In genomic region chr1:83515566-83516169, GRCh38 we compare ENCODE assay signal across 20 cellular contexts.
DNase-seq lines count a peak whose midpoint lies in the region; ATAC-seq and TF ChIP-seq lines count a peak whose summit lies in the region.
"Had no signal": no experiment of that assay in that cellular context is flagged by ENCODE, and none has a peak within 500 bp of the region (broad histone marks: within the 10 kb centered on the region; RNA-seq: fewer than 3 reads in every experiment).

No MANE protein-coding gene starts in this region.

- no peak overlapping the region for H3K4ac ChIP-seq in H9 (ENCODE audit: low read depth, low read length)

- intact Hi-C loops in activated CD4-positive, alpha-beta T cell treated with anti-CD3 and anti-CD28 coated beads, Interleukin-2, amount 10 ng/mL, durations not matched to agents 24 days and 14 days (cut with micrococcal nuclease): loop anchor here (2.0 kb wide), 1 partner anchor 27 kb away; no protein-coding TSS in a partner anchor

- peaks cover 13% of the 10 kb centered on the region for H3K36me3 Mint-ChIP-seq in activated CD4-positive, alpha-beta T cell treated with anti-CD3 and anti-CD28 coated beads, Interleukin-2, amount 10 ng/mL, durations not matched to agents 24 days and 14 days (ENCODE audit: low read depth)
- H3K36me3 Mint-ChIP-seq in activated CD8-positive, alpha-beta T cell treated with anti-CD3 and anti-CD28 coated beads, Interleukin-2, amount 10 ng/mL, durations not matched to agents 7 days and 5 days (ENCODE audit: low read depth): peaks cover 28% of the 10 kb centered on the region
- H3K36me3 Mint-ChIP-seq in H9 (ENCODE audit: insufficient read depth in 1 of 3, low read depth in 3 of 3): no peaks in the 10 kb centered on the region

- no peak overlapping the region for H2AFZ ChIP-seq in H9 (ENCODE audit: low read length)
- H2AFZ ChIP-seq: PC-9 had no signal

- peak; percentile 73 for DNase-seq in activated CD4-positive, alpha-beta T cell treated with anti-CD3 and anti-CD28 coated beads, Interleukin-2, amount 10 ng/mL, durations not matched to agents 24 days and 14 days
- no peak for DNase-seq in activated CD4-positive, alpha-beta T cell treated with anti-CD3 and anti-CD28 coated beads for 1 hour
- peak; percentile 57 for DNase-seq in GM12865 (ENCODE audit: low read depth)
- no peak for DNase-seq in activated CD8-positive, alpha-beta T cell treated with anti-CD3 and anti-CD28 coated beads, Interleukin-2, amount 10 ng/mL, durations not matched to agents 7 days and 5 days
- peak; percentile 73 for DNase-seq in foreskin melanocyte
- no peak for DNase-seq in H9
- DNase-seq: cerebellar nuclear complex, GF-D8, MV-4-11, NCI-H187, NCI-H82, nephron progenitor cell, PC-9, testis had no signal

- H4K91ac ChIP-seq in H9 (ENCODE audit: insufficient read length, low read depth, low read length): no peak overlapping the region

- no peaks in the 10 kb centered on the region for H3K27me3 ChIP-seq in H9 (ENCODE audit: insufficient read depth, low read length)
- H3K27me3 ChIP-seq: testis had no signal

- no peaks in the 10 kb centered on the region for H3K4me1 ChIP-seq in H9 (ENCODE audit: insufficient read depth, low read length)
- H3K4me1 ChIP-seq: prostate gland, testis had no signal

- H4K8ac ChIP-seq in H9 (replicated peaks; ENCODE audit: insufficient read length, low read depth, low read length): no peak overlapping the region

- TF ChIP-seq CTCF in GM12865 (IDR thresholded peaks at IDR 0.05; ENCODE audit: insufficient read depth, low read depth, low read length, missing control alignments) (no peak), H9 (conservative IDR thresholded peaks at IDR 0.05) (no peak)

- H3K9me3 ChIP-seq in H9 (ENCODE audit: control insufficient read depth, low read depth, low read length): no peaks in the 10 kb centered on the region
- H3K9me3 ChIP-seq: prostate gland, testis had no signal

- no peaks in the 10 kb centered on the region for H3K23me2 ChIP-seq in H9 (ENCODE audit: insufficient read length, low read depth, low read length, poor library complexity, severe bottlenecking)

- H2BK120ac ChIP-seq in H9 (ENCODE audit: low read depth, low read length, poor library complexity, severe bottlenecking): no peak overlapping the region

- H3K79me1 ChIP-seq in H9 (ENCODE audit: insufficient read depth, low read depth, low read length, poor library complexity, severe bottlenecking): no peaks in the 10 kb centered on the region

- H4K20me1 ChIP-seq in H9 (ENCODE audit: control insufficient read depth, insufficient read depth, insufficient read length): no peaks in the 10 kb centered on the region

- H2BK20ac ChIP-seq in H9 (ENCODE audit: low read depth, low read length, poor library complexity, severe bottlenecking): no peak overlapping the region

- peak overlapping the region; percentile 92 for H3K27ac Mint-ChIP-seq in activated CD4-positive, alpha-beta T cell treated with anti-CD3 and anti-CD28 coated beads, Interleukin-2, amount 10 ng/mL, durations not matched to agents 24 days and 14 days
- H3K27ac Mint-ChIP-seq in activated CD8-positive, alpha-beta T cell treated with anti-CD3 and anti-CD28 coated beads, Interleukin-2, amount 10 ng/mL, durations not matched to agents 7 days and 5 days: peak overlapping the region; percentile 24
- no peak overlapping the region for H3K27ac Mint-ChIP-seq in H9
- H3K27ac Mint-ChIP-seq: nephron progenitor cell had no signal

- CTCF ChIA-PET in activated CD8-positive, alpha-beta T cell treated with anti-CD3 and anti-CD28 coated beads, Interleukin-2, amount 10 ng/mL, durations not matched to agents 7 days and 5 days (lab: Charles Lee): no interaction called here

- no peak overlapping the region for H3K4me2 ChIP-seq in H9 (ENCODE audit: insufficient read depth, insufficient read length, low read length)
- H3K4me2 ChIP-seq: PC-9 had no signal

- POLR2A ChIA-PET in activated CD8-positive, alpha-beta T cell treated with anti-CD3 and anti-CD28 coated beads, Interleukin-2, amount 10 ng/mL, durations not matched to agents 7 days and 5 days (lab: Charles Lee): no interaction called here

- H3K9me3 Mint-ChIP-seq in activated CD4-positive, alpha-beta T cell treated with anti-CD3 and anti-CD28 coated beads, Interleukin-2, amount 10 ng/mL, durations not matched to agents 24 days and 14 days: peaks cover 15% of the 10 kb centered on the region
- peaks cover 4% of the 10 kb centered on the region for H3K9me3 Mint-ChIP-seq in activated CD8-positive, alpha-beta T cell treated with anti-CD3 and anti-CD28 coated beads, Interleukin-2, amount 10 ng/mL, durations not matched to agents 7 days and 5 days (ENCODE audit: insufficient read depth)
- no peaks in the 10 kb centered on the region for H3K9me3 Mint-ChIP-seq in H9
- H3K9me3 Mint-ChIP-seq: nephron progenitor cell had no signal

- H3K23ac ChIP-seq in H9 (ENCODE audit: insufficient read length, low read depth, low read length): no peak overlapping the region

- H2BK5ac ChIP-seq in H9 (ENCODE audit: insufficient read length, low read length): no peak overlapping the region

- H2AK5ac ChIP-seq in H9 (ENCODE audit: insufficient read length, low read length): no peak overlapping the region

- no peaks in the 10 kb centered on the region for H3K27me3 Mint-ChIP-seq in activated CD4-positive, alpha-beta T cell treated with anti-CD3 and anti-CD28 coated beads, Interleukin-2, amount 10 ng/mL, durations not matched to agents 24 days and 14 days
- no peaks in the 10 kb centered on the region for H3K27me3 Mint-ChIP-seq in activated CD8-positive, alpha-beta T cell treated with anti-CD3 and anti-CD28 coated beads, Interleukin-2, amount 10 ng/mL, durations not matched to agents 7 days and 5 days (ENCODE audit: low read depth)
- no peaks in the 10 kb centered on the region for H3K27me3 Mint-ChIP-seq in H9 (ENCODE audit: low read depth)

- no peak overlapping the region for H3K4me3 ChIP-seq in GM12865 (ENCODE audit: low read depth, low read length)
- H3K4me3 ChIP-seq: K562, PC-9, prostate gland, testis had no signal

- no peak overlapping the region for H2BK15ac ChIP-seq in H9 (ENCODE audit: low read depth, low read length)

- H3T11ph ChIP-seq in H9 (ENCODE audit: low read length): no peak overlapping the region

- H2BK12ac ChIP-seq in H9 (ENCODE audit: insufficient read length, low read depth, low read length): no peak overlapping the region

- H3K14ac ChIP-seq in H9 (ENCODE audit: insufficient read depth, low read length): no peak overlapping the region

- no peak overlapping the region for H3K56ac ChIP-seq in H9 (ENCODE audit: insufficient read length, low read depth, low read length)

- peak; percentile 27 for ATAC-seq in activated CD8-positive, alpha-beta T cell treated with anti-CD3 and anti-CD28 coated beads, Interleukin-2, amount 10 ng/mL, durations not matched to agents 7 days and 5 days
- ATAC-seq in HG03135 (IDR thresholded peaks at IDR 0.05; ENCODE audit: unreplicated experiment) (no peak), HG02981 (IDR thresholded peaks at IDR 0.05; ENCODE audit: unreplicated experiment) (no peak)
- ATAC-seq: K562, left lobe of liver had no signal

- WGBS in H9 (ENCODE audit: extremely low coverage, insufficient read length, low lambda C conversion rate): no CpG with 5 or more reads among the region's 6 CpGs

- no peak overlapping the region for H3K9ac ChIP-seq in H9 (ENCODE audit: extremely low read depth, insufficient read length, low read length)

- H3K27ac ChIP-seq in H9 (ENCODE audit: insufficient read length, low read depth, low read length): no peak overlapping the region
- H3K27ac ChIP-seq: C4-2B, PC-9, prostate gland, testis had no signal

- H3K18ac ChIP-seq in H9 (ENCODE audit: insufficient read length, low read depth, low read length): no peak overlapping the region

- no peak overlapping the region for H4K5ac ChIP-seq in H9 (ENCODE audit: insufficient read length, low read depth, low read length)

- H3K4me3 Mint-ChIP-seq in activated CD4-positive, alpha-beta T cell treated with anti-CD3 and anti-CD28 coated beads, Interleukin-2, amount 10 ng/mL, durations not matched to agents 24 days and 14 days: peak overlapping the region; percentile 49
- H3K4me3 Mint-ChIP-seq in activated CD8-positive, alpha-beta T cell treated with anti-CD3 and anti-CD28 coated beads, Interleukin-2, amount 10 ng/mL, durations not matched to agents 7 days and 5 days: no peak overlapping the region
- no peak overlapping the region for H3K4me3 Mint-ChIP-seq in H9
- H3K4me3 Mint-ChIP-seq: nephron progenitor cell had no signal

- peaks cover 26% of the 10 kb centered on the region for H3K4me1 Mint-ChIP-seq in activated CD4-positive, alpha-beta T cell treated with anti-CD3 and anti-CD28 coated beads, Interleukin-2, amount 10 ng/mL, durations not matched to agents 24 days and 14 days
- peaks cover 16% of the 10 kb centered on the region for H3K4me1 Mint-ChIP-seq in activated CD8-positive, alpha-beta T cell treated with anti-CD3 and anti-CD28 coated beads, Interleukin-2, amount 10 ng/mL, durations not matched to agents 7 days and 5 days (ENCODE audit: low read depth)
- H3K4me1 Mint-ChIP-seq in H9: no peaks in the 10 kb centered on the region
- H3K4me1 Mint-ChIP-seq: nephron progenitor cell had no signal

- no peaks in the 10 kb centered on the region for H3K79me2 ChIP-seq in H9 (ENCODE audit: insufficient read depth, low read length)

Comparison
In these comparisons a context has a peak if more than half of its experiments do, and no peak if none do; other contexts are left out.
1. DNase-seq: peak in activated CD4-positive, alpha-beta T cell treated with anti-CD3 and anti-CD28 coated beads, Interleukin-2, amount 10 ng/mL, durations not matched to agents 24 days and 14 days (single experiment), GM12865 (single experiment) and foreskin melanocyte (single experiment); none in activated CD4-positive, alpha-beta T cell treated with anti-CD3 and anti-CD28 coated beads for 1 hour (single experiment), activated CD8-positive, alpha-beta T cell treated with anti-CD3 and anti-CD28 coated beads, Interleukin-2, amount 10 ng/mL, durations not matched to agents 7 days and 5 days (single experiment) and H9 (single experiment).
2. H3K27ac Mint-ChIP-seq: peak in activated CD4-positive, alpha-beta T cell treated with anti-CD3 and anti-CD28 coated beads, Interleukin-2, amount 10 ng/mL, durations not matched to agents 24 days and 14 days (single experiment) and activated CD8-positive, alpha-beta T cell treated with anti-CD3 and anti-CD28 coated beads, Interleukin-2, amount 10 ng/mL, durations not matched to agents 7 days and 5 days (single experiment); none in H9 (0 of 3).